Comparison of ENCODE assay signal across 10 cellular contexts in genomic region chr4:15598644-15599043, GRCh38.
"Had no signal": no experiment of that assay in that cellular context is flagged by ENCODE, and none has a peak within 500 bp of the region (broad histone marks: within the 10 kb centered on the region; RNA-seq: fewer than 3 reads in every experiment).

No MANE protein-coding gene starts in this region.

- ATAC-seq: right lobe of liver had no signal

- H3K9me3 ChIP-seq: psoas muscle, right lobe of liver had no signal

- DNase-seq: activated CD4-positive, alpha-beta T cell treated with anti-CD3 and anti-CD28 coated beads, Interleukin-2, amount 10 ng/mL, durations not matched to agents 7 days and 5 days; activated CD4-positive, CD25-positive, alpha-beta regulatory T cell; activated naive CD8-positive, alpha-beta T cell treated with anti-CD3 and anti-CD28 coated beads for 36 hours; effector memory CD4-positive, alpha-beta T cell; kidney glomerular epithelial cell; occipital lobe; psoas muscle; right lobe of liver; spleen had no signal

- H3K4me2 ChIP-seq: hepatocyte had no signal

- H3K4me3 ChIP-seq: hepatocyte, psoas muscle, right lobe of liver, spleen had no signal

- H3K4me1 ChIP-seq: right lobe of liver, spleen had no signal

- H3K27me3 ChIP-seq: hepatocyte, right lobe of liver, spleen had no signal

- H3K27ac ChIP-seq: hepatocyte, psoas muscle, right lobe of liver, spleen had no signal

- H3K79me2 ChIP-seq: hepatocyte had no signal

- H2AFZ ChIP-seq: hepatocyte had no signal
